ENCODE assay signal across 8 cellular contexts in genomic region chr5:36151434-36152323, GRCh38. TPM values are rescaled to one million over a fixed set of nuclear protein-coding genes. Genes with fewer than 3 reads are reported as not detected.
DNase-seq lines count a peak whose midpoint lies in the region; ATAC-seq and TF ChIP-seq lines count a peak whose summit lies in the region.

LMBRD2 (minus strand) TSS chr5:36151887; CDS start chr5:36143349, 8,538 bp downstream.
SKP2 (plus strand) TSS chr5:36152111; CDS start chr5:36152263, 152 bp downstream.

- H3K9me3 ChIP-seq in spleen, result no peaks in the 10 kb centered on the region

- H3K36me3 ChIP-seq in spleen, result peaks cover 0 to 33% (median 8%) of the 10 kb centered on the region in 6 donors

- TF ChIP-seq POLR2A in GM18951 (IDR thresholded peaks at IDR 0.05; ENCODE audit: extremely low read depth, insufficient read depth, insufficient read length) (peak; percentile 91), spleen (IDR thresholded peaks at IDR 0.05) (no peak)

- in situ Hi-C loops in GM18951 (cut with MboI; ENCODE audit: low sequenced_read_pairs, unreplicated experiment), result no loop called here

- POLR2A ChIA-PET in activated B cell treated with CpG ODN at 0.5 μM for 24 hours (lab: Charles Lee), result interaction anchor here (0.6 to 3.1 kb wide), 7 partner anchors 15 to 1235 kb away, joined by 3 to 35 read pairs (median 6); partner anchors contain the start of genes BRIX1, DNAJC21, NADK2 and NUP155

- WGBS in spleen, 5 donors, result 0 to 1% (median 0%) methylated on average over 38 to 81 of the region's 81 CpGs

- H3K27ac ChIP-seq in spleen, result peak within 1 kb of the TSS; percentile 73 to 90 (median 88)

- intact Hi-C loops in activated B cell treated with CpG ODN at 0.5 μM for 24 hours (cut with micrococcal nuclease) (loop anchor here (1.0 to 10.0 kb wide), 7 partner anchors 91 to 1236 kb away; partner anchors contain the start of genes BRIX1, DNAJC21, NIPBL and RAD1), spleen (cut with DNase I; ENCODE audit: low total_unique reads) (loop anchor here (10.0 kb wide), 1 partner anchor 83 kb away; no protein-coding TSS in a partner anchor)

- peaks cover 44% of the 10 kb centered on the region for H3K36me3 Mint-ChIP-seq in activated B cell treated with CpG ODN at 0.5 μM for 24 hours (ENCODE audit: low read depth)

- peaks cover 40% of the 10 kb centered on the region for H3K4me1 Mint-ChIP-seq in activated B cell treated with CpG ODN at 0.5 μM for 24 hours

- H3K4me3 Mint-ChIP-seq in activated B cell treated with CpG ODN at 0.5 μM for 24 hours, result peak within 1 kb of the TSS; percentile 96

- no peaks in the 10 kb centered on the region for H3K9me3 Mint-ChIP-seq in activated B cell treated with CpG ODN at 0.5 μM for 24 hours

- no peaks in the 10 kb centered on the region for H3K27me3 Mint-ChIP-seq in activated B cell treated with CpG ODN at 0.5 μM for 24 hours

- peak within 1 kb of the TSS; percentile 85 for H3K27ac Mint-ChIP-seq in activated B cell treated with CpG ODN at 0.5 μM for 24 hours

- CTCF ChIA-PET in activated B cell treated with CpG ODN at 0.5 μM for 24 hours (lab: Charles Lee), result interaction anchor here (0.6 to 2.5 kb wide), 2 partner anchors 90 to 539 kb away, joined by 3 to 11 read pairs; partner anchors contain the start of gene NADK2

- DNase-seq in AG08395 (ENCODE audit: low spot score), result peak; percentile 96
- peak; percentile 99 for DNase-seq in NCI-H345 (lab: John Stamatoyannopoulos, UW)
- DNase-seq in activated B cell treated with CpG ODN at 0.5 μM for 24 hours, result peak; percentile 95
- peak; percentile 97 for DNase-seq in central memory CD4-positive, alpha-beta T cell
- peak; percentile 99 for DNase-seq in inferior parietal cortex (ENCODE audit: extremely low spot score)
- DNase-seq in spleen, result peak; percentile 100

- H3K4me1 ChIP-seq in spleen, result peaks cover 17 to 91% (median 48%) of the 10 kb centered on the region in 6 donors

- ATAC-seq in HG03196 (IDR thresholded peaks at IDR 0.05; ENCODE audit: unreplicated experiment) (peak; percentile 99), activated B cell treated with CpG ODN at 0.5 μM for 24 hours (ENCODE audit: low read depth) (peak; percentile 97)

- H3K4me3 ChIP-seq in spleen, result peak within 1 kb of the TSS; percentile 74 to 98 (median 87)

- H3K27me3 ChIP-seq in spleen (replicated peaks in 1 of 7), result no peaks in the 10 kb centered on the region

- TF ChIP-seq CTCF in activated B cell treated with CpG ODN at 0.5 μM for 24 hours (IDR thresholded peaks at IDR 0.05), result no peak
- peak in 3 of 11 experiments; percentile 18 to 31 (median 30) for TF ChIP-seq CTCF in spleen (IDR thresholded peaks at IDR 0.05 in 8 of 11, conservative IDR thresholded peaks at IDR 0.05 in 3 of 11)

RNA-seq across cellular contexts. Expression of gene LMBRD2, which starts in this region (rescaled TPM):
- 6.4 and 8.9 TPM in 2 replicates for total RNA-seq in activated B cell treated with CpG ODN at 0.5 μM for 24 hours
- 10 to 100 TPM; 11.5 to 19.5 (median 13.3) TPM for total RNA-seq in spleen
- 1 to 10 TPM; 1.4 to 2.2 (median 2.1) TPM for polyA plus RNA-seq in spleen

RNA-seq across cellular contexts. Expression of gene SKP2, which starts in this region (rescaled TPM):
- total RNA-seq in activated B cell treated with CpG ODN at 0.5 μM for 24 hours, result 18.5 TPM in 2 replicates
- 10 to 100 TPM; 14.8 to 23.6 (median 16.8) TPM for total RNA-seq in spleen
- polyA plus RNA-seq in spleen, result 1 to 10 TPM; 4.2 to 5.3 (median 5.3) TPM

Comparison
In these comparisons a context has a peak if more than half of its experiments do, and no peak if none do; other contexts are left out.
1. Peak in every context shown above with its lines: DNase-seq, ATAC-seq, H3K4me3 ChIP-seq and H3K27ac ChIP-seq.